11 cellular contexts compared by ENCODE assay signal in genomic region chr6:167371770-167372240, GRCh38. TPM values are rescaled to one million over a fixed set of nuclear protein-coding genes. Genes with fewer than 3 reads are reported as not detected.
DNase-seq lines count a peak whose midpoint lies in the region; ATAC-seq and TF ChIP-seq lines count a peak whose summit lies in the region.
"Not testable (repeated sequence)": the region's sequence is repeated elsewhere in the genome, so short reads cannot be mapped to it uniquely, and the experiment has no call there.
"Had no signal": no experiment of that assay in that cellular context is flagged by ENCODE, and none has a peak within 500 bp of the region (broad histone marks: within the 10 kb centered on the region; RNA-seq: fewer than 3 reads in every experiment).

No MANE protein-coding gene starts in this region.

- peak; percentile 15 for TF ChIP-seq CTCF in choroid plexus epithelial cell (conservative IDR thresholded peaks at IDR 0.05; ENCODE audit: low read depth, low read length)
- TF ChIP-seq CTCF in osteoblast (IDR thresholded peaks at IDR 0.05; ENCODE audit: extremely low read depth, low read depth, low read length), result peak; percentile 27

- H4K20me1 ChIP-seq in osteoblast (ENCODE audit: insufficient read depth, low read length), result not testable (repeated sequence)

- not testable (repeated sequence) for H3K4me1 ChIP-seq in osteoblast (ENCODE audit: insufficient read depth, low read length)

- intact Hi-C loops in left ventricle myocardium superior (cut with micrococcal nuclease), result not testable (repeated sequence)

- H3K79me2 ChIP-seq in osteoblast (ENCODE audit: insufficient read depth, low read length), result not testable (repeated sequence)

- not testable (repeated sequence) for H3K9me3 ChIP-seq in osteoblast (ENCODE audit: low read depth, low read length)

- peak; percentile 73 for ATAC-seq in GM18511 (IDR thresholded peaks at IDR 0.05; ENCODE audit: unreplicated experiment)
- peak; percentile 79 for ATAC-seq in GM21619 (IDR thresholded peaks at IDR 0.05; ENCODE audit: unreplicated experiment)
- ATAC-seq in HG03196 (IDR thresholded peaks at IDR 0.05; ENCODE audit: unreplicated experiment), result peak; percentile 57
- peak; percentile 94 for ATAC-seq in SK-N-SH treated with all-trans-retinoic acid at 6 μM for 48 hours
- ATAC-seq in left ventricle myocardium superior, result peak; percentile 75

- H3K4me3 ChIP-seq in choroid plexus epithelial cell (ENCODE audit: low read depth, low read length); osteoblast (ENCODE audit: insufficient read depth, low read length): not testable (repeated sequence)

- H3K36me3 ChIP-seq in osteoblast (ENCODE audit: insufficient read depth, low read length), result not testable (repeated sequence)

- H3K27me3 ChIP-seq in osteoblast (ENCODE audit: insufficient read depth, low read length), result not testable (repeated sequence)

- not testable (repeated sequence) for H3K4me2 ChIP-seq in osteoblast (ENCODE audit: insufficient read depth, low read length)

- H2AFZ ChIP-seq in osteoblast (ENCODE audit: low read length), result not testable (repeated sequence)

- H3K27ac ChIP-seq in osteoblast (ENCODE audit: low read depth, low read length), result not testable (repeated sequence)

- not testable (repeated sequence) for DNase-seq in choroid plexus epithelial cell (ENCODE audit: low read depth); left ventricle myocardium superior; osteoblast (ENCODE audit: insufficient read length, low spot score, missing footprints)

RNA-seq across cellular contexts. Expression of gene TTLL2, which starts 46.9 kb away (rescaled TPM):
- not detected for total RNA-seq in left ventricle myocardium superior
- not detected in 2 replicates for total RNA-seq in osteoblast
- total RNA-seq: activated naive CD8-positive, alpha-beta T cell treated with anti-CD3 and anti-CD28 coated beads for 36 hours; Caco-2; lung microvascular endothelial cell; pulmonary artery endothelial cell had no signal
